ENCODE assay signal across 8 cellular contexts in genomic region chr18:34710430-34711386, GRCh38. TPM values are rescaled to one million over a fixed set of nuclear protein-coding genes. Genes with fewer than 3 reads are reported as not detected.
DNase-seq lines count a peak whose midpoint lies in the region; ATAC-seq, FAIRE-seq and TF ChIP-seq lines count a peak whose summit lies in the region.

No MANE protein-coding gene starts in this region.

- H4K20me1 ChIP-seq in osteoblast (ENCODE audit: insufficient read depth, low read length) = no peaks in the 10 kb centered on the region

- H3K4me3 Mint-ChIP-seq in activated T-cell treated with anti-CD3 and anti-CD28 coated beads, Interleukin-2, amount 50 U/mL, for 72 hours = no peak overlapping the region

- H3K9me3 ChIP-seq in esophagus (ENCODE audit: control insufficient read depth in 2 of 2, insufficient read depth in 1 of 2, low read depth in 1 of 2, low read length in 1 of 2) (no peaks in the 10 kb centered on the region), osteoblast (ENCODE audit: low read depth, low read length) (no peaks in the 10 kb centered on the region)

- no peaks in the 10 kb centered on the region for H3K36me3 Mint-ChIP-seq in activated T-cell treated with anti-CD3 and anti-CD28 coated beads, Interleukin-2, amount 50 U/mL, for 72 hours (ENCODE audit: insufficient read depth in 2 of 2)

- H3K4me3 ChIP-seq in esophagus (ENCODE audit: low read depth in 1 of 2, low read length in 2 of 2) (no peak overlapping the region), osteoblast (ENCODE audit: insufficient read depth, low read length) (peak overlapping the region; percentile 70)

- no peaks in the 10 kb centered on the region for H3K36me3 ChIP-seq in esophagus (ENCODE audit: control insufficient read depth in 2 of 2, insufficient read depth in 2 of 2, low read length in 1 of 2)
- no peaks in the 10 kb centered on the region for H3K36me3 ChIP-seq in osteoblast (ENCODE audit: insufficient read depth, low read length)

- H3K4me1 ChIP-seq in esophagus (ENCODE audit: control insufficient read depth in 2 of 2, insufficient read depth in 2 of 2, low read length in 1 of 2) (no peaks in the 10 kb centered on the region), osteoblast (ENCODE audit: insufficient read depth, low read length) (peaks cover 44% of the 10 kb centered on the region)

- H3K27me3 ChIP-seq in esophagus (ENCODE audit: control insufficient read depth in 1 of 2, insufficient read depth in 2 of 2, low read length in 2 of 2) (no peaks in the 10 kb centered on the region), osteoblast (ENCODE audit: insufficient read depth, low read length) (no peaks in the 10 kb centered on the region)

- TF ChIP-seq CTCF in D721Med (IDR thresholded peaks at IDR 0.05; ENCODE audit: insufficient read depth, missing control alignments) = no peak
- TF ChIP-seq CTCF in osteoblast (IDR thresholded peaks at IDR 0.05; ENCODE audit: extremely low read depth, low read depth, low read length) = no peak

- no peaks in the 10 kb centered on the region for H3K4me1 Mint-ChIP-seq in activated T-cell treated with anti-CD3 and anti-CD28 coated beads, Interleukin-2, amount 50 U/mL, for 72 hours (ENCODE audit: low read depth)

- H3K4me2 ChIP-seq in osteoblast (ENCODE audit: insufficient read depth, low read length) = peak overlapping the region; percentile 84

- DNase-seq in D721Med (ENCODE audit: insufficient read length, low spot score) (no peak), NCI-H345 treated with DMSO at 0.1 percent for 48 hours (lab: John Stamatoyannopoulos, UW; ENCODE audit: unreplicated experiment) (peak; percentile 83), osteoblast (ENCODE audit: insufficient read length, low spot score, missing footprints) (no peak), left lobe of liver (ENCODE audit: low spot score) (no peak)
- DNase-seq in activated T-cell treated with anti-CD3 and anti-CD28 coated beads, Interleukin-2, amount 50 U/mL, for 72 hours = no peak

- ATAC-seq in GM21717 (IDR thresholded peaks at IDR 0.05; ENCODE audit: unreplicated experiment) = no peak
- no peak for ATAC-seq in left lobe of liver
- ATAC-seq in GM21515 (IDR thresholded peaks at IDR 0.05; ENCODE audit: unreplicated experiment) = no peak
- ATAC-seq in activated T-cell treated with anti-CD3 and anti-CD28 coated beads, Interleukin-2, amount 50 U/mL, for 72 hours (replicated peaks in 1 of 2) = no peak

- H3K27me3 Mint-ChIP-seq in activated T-cell treated with anti-CD3 and anti-CD28 coated beads, Interleukin-2, amount 50 U/mL, for 72 hours (ENCODE audit: low read depth) = peaks cover 10% of the 10 kb centered on the region

- no peaks in the 10 kb centered on the region for H3K9me3 Mint-ChIP-seq in activated T-cell treated with anti-CD3 and anti-CD28 coated beads, Interleukin-2, amount 50 U/mL, for 72 hours

- no peaks in the 10 kb centered on the region for H3K79me2 ChIP-seq in osteoblast (ENCODE audit: insufficient read depth, low read length)

- H3K27ac Mint-ChIP-seq in activated T-cell treated with anti-CD3 and anti-CD28 coated beads, Interleukin-2, amount 50 U/mL, for 72 hours = no peak overlapping the region

- H2AFZ ChIP-seq in osteoblast (ENCODE audit: low read length) = peak overlapping the region; percentile 4

- peak; percentile 46 for FAIRE-seq in D721Med (lab: Jason Lieb, UNC)

- WGBS in esophagus, 2 donors = 41 to 43% methylated on average over 11 of the region's 11 CpGs

- H3K27ac ChIP-seq in esophagus (ENCODE audit: low read depth in 2 of 2, low read length in 1 of 2) = peak overlapping the region; percentile 24 to 47
- peak overlapping the region; percentile 95 for H3K27ac ChIP-seq in osteoblast (ENCODE audit: low read depth, low read length)

RNA-seq across cellular contexts. Expression of gene DTNA, which starts 0.6 kb away (rescaled TPM):
- polyA plus RNA-seq in esophagus = 10 to 100 TPM in 1 of 2 donors, 1 to 10 TPM in 1; 6.7 to 15.0 TPM
- total RNA-seq in osteoblast (10.1 and 11.5 TPM in 2 replicates), left lobe of liver (1.6 TPM)
- under 1 TPM; 0.56 to 0.84 TPM for total RNA-seq in activated T-cell treated with anti-CD3 and anti-CD28 coated beads, Interleukin-2, amount 50 U/mL, for 72 hours
